Comparison of ENCODE assay signal across 9 cellular contexts in the genomic region with DNA sequence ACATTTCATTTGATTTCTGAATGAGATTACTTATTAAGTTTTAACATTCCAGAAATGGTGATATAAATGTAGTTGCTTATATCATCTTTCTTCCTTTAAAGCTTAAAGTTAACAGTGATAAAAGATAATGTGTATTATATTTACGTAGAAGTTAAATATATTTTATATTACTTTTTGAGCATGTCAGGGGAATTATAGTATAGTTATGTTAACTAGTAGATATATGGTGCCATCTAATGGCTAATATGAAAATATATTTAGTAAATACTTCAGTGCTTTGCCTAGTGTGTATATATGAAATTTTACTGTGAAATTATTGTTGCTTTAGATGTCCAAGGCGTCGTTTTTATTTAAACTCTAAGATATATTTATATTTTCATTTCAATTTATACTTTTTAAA. TPM values are rescaled to one million over a fixed set of nuclear protein-coding genes. Genes with fewer than 3 reads are reported as not detected.
DNase-seq lines count a peak whose midpoint lies in the region; ATAC-seq and TF ChIP-seq lines count a peak whose summit lies in the region.
"Had no signal": no experiment of that assay in that cellular context is flagged by ENCODE, and none has a peak within 500 bp of the region (broad histone marks: within the 10 kb centered on the region; RNA-seq: fewer than 3 reads in every experiment).

No MANE protein-coding gene starts in this region.

- no peak overlapping the region for H3K4ac ChIP-seq in neuronal stem cell (ENCODE audit: low read length)

- peaks cover 0 to 2% of the 10 kb centered on the region in 2 experiments for H3K9me3 ChIP-seq in CD4-positive, CD25-positive, alpha-beta regulatory T cell (ENCODE audit: control insufficient read depth in 2 of 2, low read length in 2 of 2)
- no peaks in the 10 kb centered on the region for H3K9me3 ChIP-seq in neuronal stem cell (replicated peaks in 1 of 2; ENCODE audit: control insufficient read depth in 2 of 2, insufficient read depth in 1 of 2, low read depth in 1 of 2, low read length in 2 of 2)
- H3K9me3 ChIP-seq: SJCRH30 had no signal

- no peaks in the 10 kb centered on the region for H3K4me1 Mint-ChIP-seq in CD4-positive, CD25-positive, alpha-beta regulatory T cell

- no peaks in the 10 kb centered on the region for H3K4me1 ChIP-seq in CD4-positive, CD25-positive, alpha-beta regulatory T cell (ENCODE audit: control insufficient read depth, insufficient read depth, low read length, poor library complexity, severe bottlenecking)
- H3K4me1 ChIP-seq in neuronal stem cell (ENCODE audit: control insufficient read depth in 2 of 2, insufficient read depth in 1 of 2, low read depth in 1 of 2, low read length in 2 of 2) = peaks cover 0 to 2% of the 10 kb centered on the region in 2 donors
- H3K4me1 ChIP-seq: SJCRH30 had no signal

- H3K27me3 Mint-ChIP-seq in CD4-positive, CD25-positive, alpha-beta regulatory T cell = peaks cover 8% of the 10 kb centered on the region

- H2BK120ac ChIP-seq in neuronal stem cell (ENCODE audit: low read depth, low read length) = no peak overlapping the region

- H2AFZ ChIP-seq in neuronal stem cell (ENCODE audit: low read length) = no peak overlapping the region

- H3K79me1 ChIP-seq in neuronal stem cell (ENCODE audit: low read depth, low read length) = no peaks in the 10 kb centered on the region

- 90% methylated on average over 1 of the region's 3 CpGs; no CpG with 5 or more reads in 1 of the 2 donors for WGBS in neuronal stem cell (ENCODE audit: extremely low coverage in 2 of 2, insufficient read length in 2 of 2, insufficient replicate concordance in 1 of 2), 2 donors
- 18 to 23% methylated on average over 3 of the region's 3 CpGs for WGBS in lower leg skin, 2 donors

- no peak overlapping the region for H3K14ac ChIP-seq in neuronal stem cell (ENCODE audit: low read length)

- no peaks in the 10 kb centered on the region for H3K36me3 ChIP-seq in CD4-positive, CD25-positive, alpha-beta regulatory T cell (ENCODE audit: control insufficient read depth, insufficient read depth, low read length)
- H3K36me3 ChIP-seq in neuronal stem cell (replicated peaks in 1 of 2; ENCODE audit: control insufficient read depth in 2 of 2, insufficient read depth in 2 of 2, low read length in 2 of 2) = no peaks in the 10 kb centered on the region
- H3K36me3 ChIP-seq: SJCRH30 had no signal

- H3K27ac Mint-ChIP-seq in CD4-positive, CD25-positive, alpha-beta regulatory T cell = no peak overlapping the region

- no peak overlapping the region for H2BK12ac ChIP-seq in neuronal stem cell (ENCODE audit: low read length)

- H3K4me3 Mint-ChIP-seq in CD4-positive, CD25-positive, alpha-beta regulatory T cell = no peak overlapping the region

- no peak overlapping the region for H3K27ac ChIP-seq in CD4-positive, CD25-positive, alpha-beta regulatory T cell (ENCODE audit: insufficient read depth, low read length, poor library complexity, severe bottlenecking)
- no peak overlapping the region for H3K27ac ChIP-seq in neuronal stem cell (replicated peaks; ENCODE audit: low read length)
- H3K27ac ChIP-seq: SJCRH30 had no signal

- no peak for ATAC-seq in CD4-positive, CD25-positive, alpha-beta regulatory T cell (ENCODE audit: low read depth in 2 of 2)

- no peak for TF ChIP-seq CTCF in lower leg skin (IDR thresholded peaks at IDR 0.05)

- H4K91ac ChIP-seq in neuronal stem cell (ENCODE audit: low read depth, low read length, poor library complexity) = no peak overlapping the region

- no peak overlapping the region for H4K8ac ChIP-seq in neuronal stem cell (ENCODE audit: low read depth, low read length)

- H3K4me2 ChIP-seq in neuronal stem cell (ENCODE audit: insufficient read depth, low read length, poor library complexity, severe bottlenecking) = no peak overlapping the region

- peak in 2 of 3 donors; percentile 2 to 11 for DNase-seq in CD4-positive, CD25-positive, alpha-beta regulatory T cell
- DNase-seq in HT-29 (ENCODE audit: low spot score) (peak; percentile 55), SHP77 treated with DMSO at 0.1 percent for 48 hours (lab: John Stamatoyannopoulos, UW) (peak; percentile 9), inferior parietal cortex (ENCODE audit: extremely low spot score) (peak; percentile 45), neuronal stem cell (ENCODE audit: low spot score) (no peak), GM19240 (ENCODE audit: insufficient read length, low spot score) (no peak), lower leg skin (ENCODE audit: low spot score in 2 of 2) (no peak)
- no peak for DNase-seq in stimulated activated CD4-positive, alpha-beta T cell treated with anti-CD3 and anti-CD28 coated beads, Interleukin-4, amount 100 ng/mL, for 24 hours

- no peak for TF ChIP-seq POLR2A in lower leg skin (IDR thresholded peaks at IDR 0.05)

- H3K9me3 Mint-ChIP-seq in CD4-positive, CD25-positive, alpha-beta regulatory T cell = peaks cover 0 to 2% (median 0%) of the 10 kb centered on the region in 7 donors

- H2AK5ac ChIP-seq in neuronal stem cell (ENCODE audit: low read depth, low read length) = no peak overlapping the region

- H2BK15ac ChIP-seq in neuronal stem cell (ENCODE audit: low read length) = no peak overlapping the region

- no peak overlapping the region for H3K9ac ChIP-seq in neuronal stem cell (ENCODE audit: low read depth, low read length, poor library complexity)

- no peak overlapping the region for H3K4me3 ChIP-seq in CD4-positive, CD25-positive, alpha-beta regulatory T cell (ENCODE audit: low read depth, low read length)
- H3K4me3 ChIP-seq in neuronal stem cell (ENCODE audit: low read length in 2 of 2) (no peak overlapping the region), lower leg skin (ENCODE audit: low read depth, poor library complexity, severe bottlenecking) (no peak overlapping the region)
- H3K4me3 ChIP-seq: SJCRH30 had no signal

- H3K18ac ChIP-seq in neuronal stem cell (ENCODE audit: low read length) = no peak overlapping the region

- intact Hi-C loops in lower leg skin (cut with DNase I; ENCODE audit: low total_unique reads) = loop anchor here (5.0 kb wide), 1 partner anchor 127 kb away; no protein-coding TSS in a partner anchor

- H3K23ac ChIP-seq in neuronal stem cell (ENCODE audit: low read depth, low read length, poor library complexity) = no peak overlapping the region

- H2BK5ac ChIP-seq in neuronal stem cell (ENCODE audit: low read length) = no peak overlapping the region

- no peaks in the 10 kb centered on the region for H3K27me3 ChIP-seq in CD4-positive, CD25-positive, alpha-beta regulatory T cell (ENCODE audit: control insufficient read depth, insufficient read depth, low read length)
- no peaks in the 10 kb centered on the region for H3K27me3 ChIP-seq in neuronal stem cell (ENCODE audit: control insufficient read depth in 3 of 3, insufficient read depth in 3 of 3, low read depth in 1 of 3, low read length in 3 of 3)
- H3K27me3 ChIP-seq: SJCRH30 had no signal

- H3K36me3 Mint-ChIP-seq in CD4-positive, CD25-positive, alpha-beta regulatory T cell = no peaks in the 10 kb centered on the region

RNA-seq across cellular contexts. Expression of a gene that starts 51.5 kb away (rescaled TPM):
- total RNA-seq in CD4-positive, CD25-positive, alpha-beta regulatory T cell = not detected
- polyA plus RNA-seq in CD4-positive, CD25-positive, alpha-beta regulatory T cell = not detected
- not detected in 2 replicates for total RNA-seq in HT-29 (2014; rRNA removed; shearing (Covaris generic))
- polyA plus RNA-seq in neuronal stem cell (2013, experiment 1 of 2) = 1.9 TPM
- polyA plus RNA-seq in neuronal stem cell (2013, experiment 2 of 2) = 1.8 TPM
- total RNA-seq in lower leg skin = 1 to 10 TPM in 1 of 4 donors, under 1 TPM in 2, not detected in 1; 0.04 to 2.8 (median 0.12) TPM
- total RNA-seq: SJCRH30 had no signal

Comparison
In these comparisons a context has a peak if more than half of its experiments do, and no peak if none do; other contexts are left out.
1. DNase-seq: peak in CD4-positive, CD25-positive, alpha-beta regulatory T cell (2 of 3), HT-29 (single experiment), SHP77 treated with DMSO at 0.1 percent for 48 hours (single experiment) and inferior parietal cortex (single experiment); none in stimulated activated CD4-positive, alpha-beta T cell treated with anti-CD3 and anti-CD28 coated beads, Interleukin-4, amount 100 ng/mL, for 24 hours (single experiment), neuronal stem cell (single experiment), GM19240 (single experiment) and lower leg skin (0 of 2).